Comparison of ENCODE assay signal across 29 cellular contexts in the genomic region with DNA sequence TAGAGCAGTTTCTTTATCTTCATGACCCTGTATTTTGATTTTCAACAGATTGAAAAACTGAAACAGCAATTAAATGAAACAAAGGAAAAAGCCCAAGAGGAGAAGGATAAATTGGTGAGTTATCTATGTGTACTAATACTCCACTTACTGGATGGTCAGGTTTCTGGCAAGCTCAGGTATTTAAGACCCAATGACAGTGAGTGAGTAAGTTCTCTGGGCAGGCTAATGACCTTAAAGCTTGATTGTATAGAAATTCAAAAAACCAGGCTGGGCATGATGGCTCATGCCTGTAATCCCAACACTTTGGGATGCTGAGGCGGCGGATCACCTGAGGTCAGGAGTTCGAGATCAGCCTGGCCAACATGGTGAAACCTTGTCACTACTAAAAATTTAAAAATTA.
"Had no signal": no experiment of that assay in that cellular context is flagged by ENCODE, and none has a peak within 500 bp of the region (broad histone marks: within the 10 kb centered on the region; RNA-seq: fewer than 3 reads in every experiment).

No MANE protein-coding gene starts in this region.

- H3K36me3 ChIP-seq: ascending aorta, breast epithelium had no signal

- H3K4me1 Mint-ChIP-seq: activated CD4-positive, alpha-beta memory T cell treated with anti-CD3 and anti-CD28 coated beads, Interleukin-2, amount 10 ng/mL, durations not matched to agents 7 days and 5 days; activated CD4-positive, alpha-beta T cell treated with anti-CD3 and anti-CD28 coated beads for 36 hours; activated CD4-positive, alpha-beta T cell treated with anti-CD3 and anti-CD28 coated beads, Interleukin-2, amount 10 ng/mL, durations not matched to agents 24 days and 14 days; activated naive CD4-positive, alpha-beta T cell treated with anti-CD3 and anti-CD28 coated beads, Interleukin-2, amount 10 ng/mL, durations not matched to agents 7 days and 5 days; activated naive CD8-positive, alpha-beta T cell treated with anti-CD3 and anti-CD28 coated beads, Interleukin-2, amount 10 ng/mL, durations not matched to agents 7 days and 5 days; brain; central memory CD8-positive, alpha-beta T cell; endodermal cell had no signal

- H3K36me3 Mint-ChIP-seq: activated naive CD4-positive, alpha-beta T cell treated with anti-CD3 and anti-CD28 coated beads, Interleukin-2, amount 10 ng/mL, durations not matched to agents 7 days and 5 days; activated naive CD4-positive, alpha-beta T cell treated with anti-CD3 and anti-CD28 coated beads, Interleukin-2, amount 50 U/mL, for 72 hours; activated naive CD8-positive, alpha-beta T cell treated with anti-CD3 and anti-CD28 coated beads, Interleukin-2, amount 10 ng/mL, durations not matched to agents 7 days and 5 days had no signal

- H3K79me2 ChIP-seq: hepatocyte had no signal

- H3K4me1 ChIP-seq: ascending aorta, breast epithelium, gastroesophageal sphincter had no signal

- DNase-seq: activated CD4-positive, alpha-beta memory T cell treated with anti-CD3 and anti-CD28 coated beads, Interleukin-2, amount 10 ng/mL, durations not matched to agents 7 days and 5 days; activated CD4-positive, alpha-beta T cell treated with anti-CD3 and anti-CD28 coated beads for 36 hours; activated CD4-positive, alpha-beta T cell treated with anti-CD3 and anti-CD28 coated beads, Interleukin-2, amount 10 ng/mL, durations not matched to agents 24 days and 14 days; activated CD4-positive, alpha-beta T cell treated with anti-CD3 and anti-CD28 coated beads, Interleukin-2, amount 50 U/mL, for 4 hours; activated CD4-positive, CD25-positive, alpha-beta regulatory T cell; activated CD4-positive, CD25-positive, alpha-beta regulatory T cell treated with anti-CD3 and anti-CD28 coated beads, Interleukin-2, amount 50 U/mL, for 72 hours; activated CD8-positive, alpha-beta memory T cell treated with anti-CD3 and anti-CD28 coated beads, Interleukin-2, amount 50 U/mL, for 48 hours; activated gamma-delta T cell; activated naive CD4-positive, alpha-beta T cell; activated naive CD4-positive, alpha-beta T cell treated with anti-CD3 and anti-CD28 coated beads, Interleukin-2, amount 10 ng/mL, durations not matched to agents 7 days and 5 days; activated naive CD8-positive, alpha-beta T cell treated with anti-CD3 and anti-CD28 coated beads, Interleukin-2, amount 10 ng/mL, durations not matched to agents 7 days and 5 days; activated T-cell treated with anti-CD3 and anti-CD28 coated beads for 4 hours; activated T-cell treated with anti-CD3 and anti-CD28 coated beads, Interleukin-2, amount 50 U/mL, for 24 hours; activated T-cell treated with anti-CD3 and anti-CD28 coated beads, Interleukin-2, amount 50 U/mL, for 72 hours; dorsolateral prefrontal cortex; effector memory CD4-positive, alpha-beta T cell; endodermal cell; foreskin melanocyte; heart right ventricle; T-helper 2 cell had no signal

- H3K27ac ChIP-seq: ascending aorta, breast epithelium, coronary artery, dorsolateral prefrontal cortex, gastroesophageal sphincter, heart right ventricle, hepatocyte had no signal

- ATAC-seq: activated CD4-positive, alpha-beta T cell treated with anti-CD3 and anti-CD28 coated beads for 36 hours; activated naive CD4-positive, alpha-beta T cell treated with anti-CD3 and anti-CD28 coated beads, Interleukin-2, amount 50 U/mL, for 72 hours; activated T-cell treated with anti-CD3 and anti-CD28 coated beads, Interleukin-2, amount 50 U/mL, for 72 hours; gastroesophageal sphincter; heart right ventricle had no signal

- H3K4me3 Mint-ChIP-seq: activated CD4-positive, alpha-beta memory T cell treated with anti-CD3 and anti-CD28 coated beads, Interleukin-2, amount 10 ng/mL, durations not matched to agents 7 days and 5 days; activated CD4-positive, alpha-beta T cell treated with anti-CD3 and anti-CD28 coated beads for 36 hours; activated CD4-positive, alpha-beta T cell treated with anti-CD3 and anti-CD28 coated beads, Interleukin-2, amount 10 ng/mL, durations not matched to agents 24 days and 14 days; activated naive CD4-positive, alpha-beta T cell treated with anti-CD3 and anti-CD28 coated beads, Interleukin-2, amount 10 ng/mL, durations not matched to agents 7 days and 5 days; activated naive CD8-positive, alpha-beta T cell treated with anti-CD3 and anti-CD28 coated beads, Interleukin-2, amount 10 ng/mL, durations not matched to agents 7 days and 5 days; activated T-cell treated with anti-CD3 and anti-CD28 coated beads, Interleukin-2, amount 50 U/mL, for 24 hours; activated T-cell treated with anti-CD3 and anti-CD28 coated beads, Interleukin-2, amount 50 U/mL, for 72 hours; brain; central memory CD8-positive, alpha-beta T cell; dendritic cell treated with granulocyte-macrophage colony-stimulating factor and Interleukin-4, amounts not matched to agents 40 ng/mL and 50 ng/mL, for 4 days; endodermal cell had no signal

- H3K27me3 Mint-ChIP-seq: activated CD4-positive, alpha-beta memory T cell treated with anti-CD3 and anti-CD28 coated beads, Interleukin-2, amount 10 ng/mL, durations not matched to agents 7 days and 5 days; activated CD4-positive, alpha-beta T cell treated with anti-CD3 and anti-CD28 coated beads for 36 hours; activated CD4-positive, alpha-beta T cell treated with anti-CD3 and anti-CD28 coated beads, Interleukin-2, amount 10 ng/mL, durations not matched to agents 24 days and 14 days; activated naive CD8-positive, alpha-beta T cell treated with anti-CD3 and anti-CD28 coated beads, Interleukin-2, amount 10 ng/mL, durations not matched to agents 7 days and 5 days; activated T-cell treated with anti-CD3 and anti-CD28 coated beads, Interleukin-2, amount 50 U/mL, for 24 hours; brain; central memory CD8-positive, alpha-beta T cell; dendritic cell treated with granulocyte-macrophage colony-stimulating factor and Interleukin-4, amounts not matched to agents 40 ng/mL and 50 ng/mL, for 4 days had no signal

- H3K27ac Mint-ChIP-seq: activated CD4-positive, alpha-beta memory T cell treated with anti-CD3 and anti-CD28 coated beads, Interleukin-2, amount 10 ng/mL, durations not matched to agents 7 days and 5 days; activated CD4-positive, alpha-beta T cell treated with anti-CD3 and anti-CD28 coated beads for 36 hours; activated CD4-positive, alpha-beta T cell treated with anti-CD3 and anti-CD28 coated beads, Interleukin-2, amount 10 ng/mL, durations not matched to agents 24 days and 14 days; activated naive CD4-positive, alpha-beta T cell treated with anti-CD3 and anti-CD28 coated beads, Interleukin-2, amount 10 ng/mL, durations not matched to agents 7 days and 5 days; activated naive CD4-positive, alpha-beta T cell treated with anti-CD3 and anti-CD28 coated beads, Interleukin-2, amount 50 U/mL, for 72 hours; activated naive CD8-positive, alpha-beta T cell treated with anti-CD3 and anti-CD28 coated beads, Interleukin-2, amount 10 ng/mL, durations not matched to agents 7 days and 5 days; activated T-cell treated with anti-CD3 and anti-CD28 coated beads, Interleukin-2, amount 50 U/mL, for 24 hours; activated T-cell treated with anti-CD3 and anti-CD28 coated beads, Interleukin-2, amount 50 U/mL, for 72 hours; brain; dendritic cell treated with granulocyte-macrophage colony-stimulating factor and Interleukin-4, amounts not matched to agents 40 ng/mL and 50 ng/mL, for 4 days; endodermal cell had no signal

- H2AFZ ChIP-seq: hepatocyte had no signal

- H3K27me3 ChIP-seq: ascending aorta, breast epithelium, dorsolateral prefrontal cortex, gastroesophageal sphincter, heart right ventricle, hepatocyte had no signal

- H3K4me2 ChIP-seq: hepatocyte had no signal

- H3K4me3 ChIP-seq: ascending aorta, breast epithelium, coronary artery, dorsolateral prefrontal cortex, gastroesophageal sphincter, heart right ventricle, hepatocyte had no signal

- H3K9me3 ChIP-seq: ascending aorta, breast epithelium, gastroesophageal sphincter, heart right ventricle had no signal

- H3K9me3 Mint-ChIP-seq: activated CD4-positive, alpha-beta memory T cell treated with anti-CD3 and anti-CD28 coated beads, Interleukin-2, amount 10 ng/mL, durations not matched to agents 7 days and 5 days; activated CD4-positive, alpha-beta T cell treated with anti-CD3 and anti-CD28 coated beads, Interleukin-2, amount 10 ng/mL, durations not matched to agents 24 days and 14 days; activated naive CD4-positive, alpha-beta T cell treated with anti-CD3 and anti-CD28 coated beads, Interleukin-2, amount 10 ng/mL, durations not matched to agents 7 days and 5 days; activated naive CD4-positive, alpha-beta T cell treated with anti-CD3 and anti-CD28 coated beads, Interleukin-2, amount 50 U/mL, for 72 hours; activated naive CD8-positive, alpha-beta T cell treated with anti-CD3 and anti-CD28 coated beads, Interleukin-2, amount 10 ng/mL, durations not matched to agents 7 days and 5 days; activated T-cell treated with anti-CD3 and anti-CD28 coated beads, Interleukin-2, amount 50 U/mL, for 24 hours; activated T-cell treated with anti-CD3 and anti-CD28 coated beads, Interleukin-2, amount 50 U/mL, for 72 hours; brain; central memory CD8-positive, alpha-beta T cell; dendritic cell treated with granulocyte-macrophage colony-stimulating factor and Interleukin-4, amounts not matched to agents 40 ng/mL and 50 ng/mL, for 4 days; endodermal cell had no signal
